1 cellular context compared by ENCODE assay signal in genomic region chr11:69443968-69444364, GRCh38.
TF ChIP-seq lines count a peak whose summit lies in the region.

No MANE protein-coding gene starts in this region.

TF ChIP-seq in WTC11, 78 proteins besides CTCF, POLR2A, EP300 and RAD21 (continued from another document):
- no peak for TF ChIP-seq ZNF281 (CRISPR knock-in tag; IDR thresholded peaks at IDR 0.05)
- no peak for TF ChIP-seq ZNF425 (CRISPR knock-in tag; conservative IDR thresholded peaks at IDR 0.05)
- TF ChIP-seq IRF1 (CRISPR knock-in tag; IDR thresholded peaks at IDR 0.05) = no peak
